Comparison of ENCODE assay signal across 10 cellular contexts in the genomic region with DNA sequence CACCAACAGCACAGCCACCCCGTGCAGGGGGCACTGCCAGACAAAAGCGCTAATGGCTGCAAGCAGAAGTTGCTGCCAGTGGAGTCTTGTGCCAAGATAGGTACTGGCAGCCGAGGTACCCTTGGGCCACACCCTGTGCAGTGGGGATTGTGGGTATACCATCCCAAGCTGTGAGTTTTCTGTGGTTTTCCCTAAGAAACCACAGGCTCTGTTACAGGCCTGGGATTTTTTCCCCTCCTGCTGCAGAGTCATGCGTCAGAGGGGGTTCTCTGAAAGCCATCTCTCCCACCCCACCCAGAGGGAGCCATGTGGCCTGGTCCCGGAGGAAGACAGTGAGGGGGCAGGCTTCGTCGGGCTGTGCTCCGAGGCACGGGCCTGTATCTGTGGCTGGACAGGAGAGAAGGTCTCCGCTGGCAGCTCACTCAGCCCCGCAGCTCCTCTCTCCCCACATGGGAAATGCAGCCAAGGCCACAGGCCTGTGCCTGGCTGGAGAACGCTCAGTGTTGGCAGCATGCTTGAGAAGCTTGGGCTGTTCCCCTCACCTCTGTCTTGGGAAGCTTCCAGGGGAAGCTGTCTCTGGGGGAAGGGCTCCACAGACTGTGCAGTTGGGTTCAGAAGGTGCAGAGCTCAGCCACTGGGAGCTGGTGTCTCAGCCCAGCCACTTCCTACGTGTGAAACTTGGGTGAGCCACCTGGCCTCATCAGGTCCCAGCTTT. TPM values are rescaled to one million over a fixed set of nuclear protein-coding genes. Genes with fewer than 3 reads are reported as not detected.
DNase-seq lines count a peak whose midpoint lies in the region; ATAC-seq and TF ChIP-seq lines count a peak whose summit lies in the region.
"Had no signal": no experiment of that assay in that cellular context is flagged by ENCODE, and none has a peak within 500 bp of the region (broad histone marks: within the 10 kb centered on the region; RNA-seq: fewer than 3 reads in every experiment).

No MANE protein-coding gene starts in this region.

- H3K27me3 ChIP-seq in left ventricle myocardium inferior (ENCODE audit: low read depth) (no peaks in the 10 kb centered on the region), skeletal muscle satellite cell (ENCODE audit: control insufficient read depth, insufficient read depth, low read length) (peaks cover 8% of the 10 kb centered on the region), Karpas-422 (ENCODE audit: low read length) (no peaks in the 10 kb centered on the region)

- H3K36me3 ChIP-seq in left ventricle myocardium inferior (no peaks in the 10 kb centered on the region), skeletal muscle satellite cell (ENCODE audit: insufficient read depth, low read length) (no peaks in the 10 kb centered on the region), Karpas-422 (ENCODE audit: insufficient read depth, low read length) (no peaks in the 10 kb centered on the region), OCI-LY7 (ENCODE audit: insufficient read depth, low read length) (no peaks in the 10 kb centered on the region)

- H2AFZ ChIP-seq in Karpas-422 (ENCODE audit: low read length), result no peak overlapping the region
- no peak overlapping the region for H2AFZ ChIP-seq in OCI-LY7 (ENCODE audit: low read length)

- H4K20me1 ChIP-seq in Karpas-422 (ENCODE audit: insufficient read depth, low read depth, low read length) (no peaks in the 10 kb centered on the region), OCI-LY7 (ENCODE audit: insufficient read depth, low read length) (no peaks in the 10 kb centered on the region)

- H3K9ac ChIP-seq in skeletal muscle satellite cell (ENCODE audit: low read depth, low read length) (peak overlapping the region; percentile 45), Karpas-422 (ENCODE audit: low read length) (no peak overlapping the region)

- H3K4me1 ChIP-seq in left ventricle myocardium inferior (peaks cover 44% of the 10 kb centered on the region), skeletal muscle satellite cell (ENCODE audit: control insufficient read depth, insufficient read depth, low read length) (peaks cover 25% of the 10 kb centered on the region), Karpas-422 (ENCODE audit: low read length) (no peaks in the 10 kb centered on the region), OCI-LY7 (ENCODE audit: insufficient read depth, low read length, poor library complexity, severe bottlenecking) (no peaks in the 10 kb centered on the region)

- no TSS peak for BruUV-seq in OCI-LY7 (replicated peaks; lab: Mats Ljungman, UMichigan)

- no peaks in the 10 kb centered on the region for H3K9me3 ChIP-seq in left ventricle myocardium inferior (replicated peaks)
- no peaks in the 10 kb centered on the region for H3K9me3 ChIP-seq in skeletal muscle satellite cell (replicated peaks; ENCODE audit: low read length)
- H3K9me3 ChIP-seq in Karpas-422 (ENCODE audit: low read length), result no peaks in the 10 kb centered on the region
- no peaks in the 10 kb centered on the region for H3K9me3 ChIP-seq in OCI-LY7 (ENCODE audit: low read length)

- CTCF ChIA-PET in OCI-LY7 (lab: Charles Lee; ENCODE audit: unreplicated experiment), result no interaction called here

- H3K27ac ChIP-seq in left ventricle myocardium inferior (replicated peaks) (peak overlapping the region; percentile 90), Karpas-422 (ENCODE audit: low read length) (no peak overlapping the region), OCI-LY7 (ENCODE audit: low read depth, low read length, poor library complexity, severe bottlenecking) (no peak overlapping the region)

- H3K79me2 ChIP-seq in Karpas-422 (ENCODE audit: low read length), result no peaks in the 10 kb centered on the region
- H3K79me2 ChIP-seq in OCI-LY7 (ENCODE audit: insufficient read depth, low read depth, low read length), result no peaks in the 10 kb centered on the region

- H3K4me3 ChIP-seq in left ventricle myocardium inferior, result no peak overlapping the region
- no peak overlapping the region for H3K4me3 ChIP-seq in skeletal muscle satellite cell (ENCODE audit: low read length)
- no peak overlapping the region for H3K4me3 ChIP-seq in Karpas-422 (ENCODE audit: low read length)
- H3K4me3 ChIP-seq in OCI-LY7 (ENCODE audit: low read depth, low read length, poor library complexity, severe bottlenecking), result no peak overlapping the region

- H3K9me2 ChIP-seq in Karpas-422 (replicated peaks; ENCODE audit: insufficient read depth, low read length) (no peaks in the 10 kb centered on the region), OCI-LY7 (ENCODE audit: insufficient read depth, low read length) (no peaks in the 10 kb centered on the region)

- DNase-seq in T1000 (lab: John Stamatoyannopoulos, UW) (peak; percentile 53), left ventricle myocardium inferior (peak; percentile 71), dermis blood vessel endothelial cell (no peak), Karpas-422 (no peak), OCI-LY7 (ENCODE audit: low spot score) (no peak)
- DNase-seq in central memory CD4-positive, alpha-beta T cell, result no peak
- DNase-seq: activated effector memory CD4-positive, alpha-beta T cell treated with anti-CD3 and anti-CD28 coated beads, Interleukin-2, amount 50 U/mL, for 16 hours; stimulated activated CD4-positive, alpha-beta T cell treated with anti-CD3 and anti-CD28 coated beads, Interleukin-1b, Interleukin-23, amount 100 ng/mL, for 48 hours had no signal

- ATAC-seq in GM21381 (IDR thresholded peaks at IDR 0.05; ENCODE audit: unreplicated experiment), result peak; percentile 11

- no peak overlapping the region for H3K4me2 ChIP-seq in skeletal muscle satellite cell (ENCODE audit: low read length)
- no peak overlapping the region for H3K4me2 ChIP-seq in Karpas-422 (ENCODE audit: low read depth, low read length, poor library complexity, severe bottlenecking)
- H3K4me2 ChIP-seq in OCI-LY7 (ENCODE audit: low read length), result no peak overlapping the region

- POLR2A ChIA-PET in OCI-LY7 (lab: Charles Lee), result interaction anchor here (0.5 to 1.2 kb wide), 4 partner anchors 15 to 426 kb away, joined by 3 to 6 read pairs (median 3); no protein-coding TSS in a partner anchor

- intact Hi-C loops in left ventricle myocardium inferior (cut with micrococcal nuclease) (no loop called here), OCI-LY7 (cut with micrococcal nuclease; ENCODE audit: unreplicated experiment) (no loop called here)

- TF ChIP-seq CTCF in left ventricle myocardium inferior (IDR thresholded peaks at IDR 0.05; ENCODE audit: borderline replicate concordance) (no peak), OCI-LY7 (conservative IDR thresholded peaks at IDR 0.05; ENCODE audit: low read length) (no peak)

RNA-seq across cellular contexts. Expression of a gene that starts 42.5 kb away (rescaled TPM):
- total RNA-seq in left ventricle myocardium inferior (0.19 TPM), dermis blood vessel endothelial cell (7.1 and 48.8 TPM in 2 replicates), OCI-LY7 (2022) (69.0 and 74.6 TPM in 2 replicates)
- total RNA-seq in skeletal muscle satellite cell (2012; rRNA removed), result 10.4 and 12.0 TPM in 2 replicates
- total RNA-seq in Karpas-422 (2014; rRNA removed; shearing (Covaris generic); ENCODE audit: low replicate concordance), result 25.9 and 35.0 TPM in 2 replicates
- total RNA-seq in OCI-LY7 (2014; rRNA removed; shearing (Covaris generic)), result 55.9 and 72.4 TPM in 2 replicates

RNA-seq across cellular contexts. Expression of a gene that starts 54.0 kb away (rescaled TPM):
- 11.5 TPM for total RNA-seq in left ventricle myocardium inferior
- 9.8 and 14.4 TPM in 2 replicates for total RNA-seq in skeletal muscle satellite cell (2012; rRNA removed)
- 39.1 and 65.2 TPM in 2 replicates for total RNA-seq in dermis blood vessel endothelial cell
- total RNA-seq in Karpas-422 (2014; rRNA removed; shearing (Covaris generic); ENCODE audit: low replicate concordance), result 8.0 and 16.7 TPM in 2 replicates
- 6.1 and 6.5 TPM in 2 replicates for total RNA-seq in OCI-LY7 (2014; rRNA removed; shearing (Covaris generic))
- total RNA-seq in OCI-LY7 (2022), result 6.3 and 7.9 TPM in 2 replicates

Comparison
In these comparisons a context has a peak if more than half of its experiments do, and no peak if none do; other contexts are left out.
1. DNase-seq: peak in T1000 (single experiment) and left ventricle myocardium inferior (single experiment); none in dermis blood vessel endothelial cell (single experiment), Karpas-422 (single experiment), OCI-LY7 (single experiment) and central memory CD4-positive, alpha-beta T cell (single experiment).